8 cellular contexts compared by ENCODE assay signal in the genomic region with DNA sequence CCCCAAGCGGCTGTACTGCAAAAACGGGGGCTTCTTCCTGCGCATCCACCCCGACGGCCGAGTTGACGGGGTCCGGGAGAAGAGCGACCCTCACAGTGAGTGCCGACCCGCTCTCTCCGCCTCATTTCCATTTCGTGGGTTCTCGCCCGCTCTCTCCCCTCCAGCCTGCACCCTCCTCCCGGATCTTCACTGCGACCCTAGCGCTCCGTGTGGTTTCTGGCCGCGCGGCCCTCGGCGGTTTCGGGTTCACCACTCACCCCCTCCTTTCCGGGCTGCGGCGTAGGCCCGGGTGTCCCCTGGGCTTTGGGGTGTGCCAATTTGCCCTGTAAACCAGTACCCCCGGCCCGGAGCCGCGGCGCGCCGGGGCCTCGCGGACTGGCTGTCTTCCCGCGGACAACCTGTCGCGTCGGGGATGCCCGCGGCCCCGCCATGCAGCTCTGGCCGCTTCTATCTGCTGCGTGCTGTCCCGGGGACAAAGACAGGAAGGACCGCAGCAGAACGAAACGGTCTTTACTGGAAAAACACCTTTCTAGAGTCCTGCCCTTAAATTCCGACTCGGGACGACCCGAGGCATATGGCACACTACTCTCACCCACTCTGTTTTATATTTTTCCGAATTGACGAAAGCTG. TPM values are rescaled to one million over a fixed set of nuclear protein-coding genes. Genes with fewer than 3 reads are reported as not detected.
A peak's percentile ranks its signal among the peaks of the same experiment; 100 is the strongest.
DNase-seq lines count a peak whose midpoint lies in the region; ATAC-seq and TF ChIP-seq lines count a peak whose summit lies in the region.

No MANE protein-coding gene starts in this region.

- peak overlapping the region; percentile 59 for H3K4me2 ChIP-seq in neuronal stem cell (ENCODE audit: insufficient read depth, low read length, poor library complexity, severe bottlenecking)

- H3K4ac ChIP-seq in neuronal stem cell (ENCODE audit: low read length): peak overlapping the region; percentile 66

- no peak overlapping the region for H2BK120ac ChIP-seq in neuronal stem cell (ENCODE audit: low read depth, low read length)

- 0% methylated on average over 14 of the region's 58 CpGs for WGBS in gastroesophageal sphincter (ENCODE audit: low coverage in 1 of 2), 2 donors
- WGBS in neuronal stem cell (ENCODE audit: extremely low coverage in 2 of 2, insufficient read length in 2 of 2, insufficient replicate concordance in 1 of 2), 2 donors: no CpG with 5 or more reads among the region's 58 CpGs

- TF ChIP-seq POLR2A in NB4 (IDR thresholded peaks at IDR 0.05; ENCODE audit: extremely low read depth, insufficient read length) (no peak), gastroesophageal sphincter (IDR thresholded peaks at IDR 0.05) (peak in 1 of 2 donors; percentile 9)

- H3K4me3 ChIP-seq in HFF-Myc (replicated peaks; ENCODE audit: low read depth, low read length) (peak overlapping the region; percentile 88), NB4 (ENCODE audit: low read depth, low read length) (no peak overlapping the region), gastroesophageal sphincter (peak overlapping the region; percentile 86 to 92), neuronal stem cell (ENCODE audit: low read length in 2 of 2) (peak overlapping the region; percentile 89 to 100)

- H2AFZ ChIP-seq in neuronal stem cell (ENCODE audit: low read length): peak overlapping the region; percentile 94

- no peaks in the 10 kb centered on the region for H3K36me3 ChIP-seq in gastroesophageal sphincter
- H3K36me3 ChIP-seq in neuronal stem cell (replicated peaks in 1 of 2; ENCODE audit: control insufficient read depth in 2 of 2, insufficient read depth in 2 of 2, low read length in 2 of 2): peaks cover 0 to 9% of the 10 kb centered on the region in 2 donors

- peak overlapping the region; percentile 83 for H3K23ac ChIP-seq in neuronal stem cell (ENCODE audit: low read depth, low read length, poor library complexity)

- peak overlapping the region; percentile 85 for H2BK5ac ChIP-seq in neuronal stem cell (ENCODE audit: low read length)

- peak; percentile 62 for ATAC-seq in gastroesophageal sphincter

- peak overlapping the region; percentile 92 for H3K14ac ChIP-seq in neuronal stem cell (ENCODE audit: low read length)

- H3K27me3 ChIP-seq in gastroesophageal sphincter (no peaks in the 10 kb centered on the region), neuronal stem cell (ENCODE audit: control insufficient read depth in 3 of 3, insufficient read depth in 3 of 3, low read depth in 1 of 3, low read length in 3 of 3) (no peaks in the 10 kb centered on the region)

- no peak for TF ChIP-seq EP300 in gastroesophageal sphincter (IDR thresholded peaks at IDR 0.05)

- H4K91ac ChIP-seq in neuronal stem cell (ENCODE audit: low read depth, low read length, poor library complexity): no peak overlapping the region

- peak overlapping the region; percentile 97 for H2AK5ac ChIP-seq in neuronal stem cell (ENCODE audit: low read depth, low read length)

- H3K79me1 ChIP-seq in neuronal stem cell (ENCODE audit: low read depth, low read length): peaks cover 5% of the 10 kb centered on the region

- H3K27ac ChIP-seq in gastroesophageal sphincter (peak overlapping the region; percentile 89 to 97 (median 94)), neuronal stem cell (replicated peaks; ENCODE audit: low read length) (peak overlapping the region; percentile 70)

- peak overlapping the region; percentile 84 for H2BK12ac ChIP-seq in neuronal stem cell (ENCODE audit: low read length)

- no peak for TF ChIP-seq CTCF in HFF-Myc (IDR thresholded peaks at IDR 0.05; ENCODE audit: low read depth, low read length, missing control alignments)
- no peak for TF ChIP-seq CTCF in NB4 (IDR thresholded peaks at IDR 0.05; ENCODE audit: low read depth, low read length)
- TF ChIP-seq CTCF in gastroesophageal sphincter (IDR thresholded peaks at IDR 0.05): peak in 1 of 4 experiments; percentile 9

- no peak overlapping the region for H4K8ac ChIP-seq in neuronal stem cell (ENCODE audit: low read depth, low read length)

- peak overlapping the region; percentile 98 for H3K9ac ChIP-seq in neuronal stem cell (ENCODE audit: low read depth, low read length, poor library complexity)

- H3K9me3 ChIP-seq in gastroesophageal sphincter (no peaks in the 10 kb centered on the region), neuronal stem cell (replicated peaks in 1 of 2; ENCODE audit: control insufficient read depth in 2 of 2, insufficient read depth in 1 of 2, low read depth in 1 of 2, low read length in 2 of 2) (no peaks in the 10 kb centered on the region)

- peak overlapping the region; percentile 92 for H2BK15ac ChIP-seq in neuronal stem cell (ENCODE audit: low read length)

- peak overlapping the region; percentile 100 for H3K18ac ChIP-seq in neuronal stem cell (ENCODE audit: low read length)

- DNase-seq in activated effector memory CD4-positive, alpha-beta T cell treated with anti-CD3 and anti-CD28 coated beads, Interleukin-2, amount 50 U/mL, for 16 hours: peak; percentile 66
- no peak for DNase-seq in activated effector memory CD4-positive, alpha-beta T cell treated with Interleukin-2 at 50 U/mL for 16 hours
- DNase-seq in HFF-Myc (ENCODE audit: extremely low read depth, low read depth): no peak
- DNase-seq in NB4 (ENCODE audit: low read depth): peak; percentile 77
- DNase-seq in activated gamma-delta T cell (lab: John Stamatoyannopoulos, UW): peak; percentile 18
- DNase-seq in neuronal stem cell (ENCODE audit: low spot score): peak; percentile 23
- DNase-seq in DMS153 (lab: John Stamatoyannopoulos, UW): no peak

- peaks cover 8 to 61% (median 15%) of the 10 kb centered on the region in 3 donors for H3K4me1 ChIP-seq in gastroesophageal sphincter
- peaks cover 1 to 2% of the 10 kb centered on the region in 2 donors for H3K4me1 ChIP-seq in neuronal stem cell (ENCODE audit: control insufficient read depth in 2 of 2, insufficient read depth in 1 of 2, low read depth in 1 of 2, low read length in 2 of 2)

RNA-seq across cellular contexts. Expression of gene FGF2, which starts 0.7 kb away (rescaled TPM):
- total RNA-seq in gastroesophageal sphincter: 10 to 100 TPM; 32.5 to 54.7 (median 41.8) TPM
- 14.7 TPM for polyA plus RNA-seq in neuronal stem cell (2013, experiment 1 of 2)
- polyA plus RNA-seq in neuronal stem cell (2013, experiment 2 of 2): 15.1 TPM

Comparison
In these comparisons a context has a peak if more than half of its experiments do, and no peak if none do; other contexts are left out.
1. DNase-seq: peak in activated effector memory CD4-positive, alpha-beta T cell treated with anti-CD3 and anti-CD28 coated beads, Interleukin-2, amount 50 U/mL, for 16 hours (single experiment), NB4 (single experiment), activated gamma-delta T cell (single experiment) and neuronal stem cell (single experiment); none in activated effector memory CD4-positive, alpha-beta T cell treated with Interleukin-2 at 50 U/mL for 16 hours (single experiment), HFF-Myc (single experiment) and DMS153 (single experiment).